Comparison of ENCODE assay signal across 25 cellular contexts in genomic region chr13:79271616-79272015, GRCh38.
"Had no signal": no experiment of that assay in that cellular context is flagged by ENCODE, and none has a peak within 500 bp of the region (broad histone marks: within the 10 kb centered on the region; RNA-seq: fewer than 3 reads in every experiment).

No MANE protein-coding gene starts in this region.

- H3K36me3 ChIP-seq: colonic mucosa, esophagus squamous epithelium, left ventricle myocardium inferior, lower lobe of right lung, prostate gland, right atrium auricular region, sigmoid colon, tibial artery had no signal

- H3K27me3 Mint-ChIP-seq: dendritic cell treated with granulocyte-macrophage colony-stimulating factor and Interleukin-4, amounts not matched to agents 40 ng/mL and 50 ng/mL, for 4 days; type B pancreatic cell had no signal

- H3K4me3 ChIP-seq: colonic mucosa, esophagus squamous epithelium, left ventricle myocardium inferior, lower lobe of right lung, prostate gland, right atrium auricular region, sigmoid colon, testis, tibial artery had no signal

- H3K9me3 ChIP-seq: colonic mucosa, esophagus squamous epithelium, lower lobe of right lung, prostate gland, sigmoid colon, testis, tibial artery had no signal

- H3K4me1 Mint-ChIP-seq: immature natural killer cell; natural killer cell; stimulated activated memory B cell treated with anti-CD40 and anti-IgM and Interleukin-4, amounts not matched to agents 10 μg/mL and 1 μg/mL and 100 μg/mL, for 72 hours had no signal

- ATAC-seq: left colon; natural killer cell; stimulated activated memory B cell treated with anti-CD40 and anti-IgM and Interleukin-4, amounts not matched to agents 10 μg/mL and 1 μg/mL and 100 μg/mL, for 72 hours; stimulated activated naive CD8-positive, alpha-beta T cell treated with anti-CD3 and anti-CD28 coated beads, Interleukin-15, Interleukin-2, amounts not matched to agents 100 U/mL and 50 U/mL, for 24 hours had no signal

- H3K27ac Mint-ChIP-seq: dendritic cell treated with granulocyte-macrophage colony-stimulating factor and Interleukin-4, amounts not matched to agents 40 ng/mL and 50 ng/mL, for 4 days; immature natural killer cell; natural killer cell; stimulated activated memory B cell treated with anti-CD40 and anti-IgM and Interleukin-4, amounts not matched to agents 10 μg/mL and 1 μg/mL and 100 μg/mL, for 72 hours; type B pancreatic cell had no signal

- H3K27ac ChIP-seq: colonic mucosa, esophagus squamous epithelium, left ventricle myocardium inferior, lower lobe of right lung, prostate gland, right atrium auricular region, sigmoid colon, testis, tibial artery had no signal

- H3K36me3 Mint-ChIP-seq: immature natural killer cell; natural killer cell; stimulated activated memory B cell treated with anti-CD40 and anti-IgM and Interleukin-4, amounts not matched to agents 10 μg/mL and 1 μg/mL and 100 μg/mL, for 72 hours; type B pancreatic cell had no signal

- DNase-seq: colonic mucosa; effector memory CD4-positive, alpha-beta T cell; erythroblast; esophagus squamous epithelium; foreskin melanocyte; hypothalamus; immature natural killer cell; islet precursor cell; kidney glomerular epithelial cell; left colon; left ventricle myocardium inferior; lower lobe of right lung; natural killer cell; sigmoid colon; stimulated activated CD4-positive, alpha-beta T cell treated with anti-CD3 and anti-CD28 coated beads, Interleukin-2, amount 100 ng/mL, for 24 hours; stimulated activated CD4-positive, alpha-beta T cell treated with anti-CD3 and anti-CD28 coated beads, Interleukin-4, amount 100 ng/mL, for 24 hours; stimulated activated naive CD8-positive, alpha-beta T cell treated with anti-CD3 and anti-CD28 coated beads, Interleukin-15, Interleukin-2, amounts not matched to agents 100 U/mL and 50 U/mL, for 24 hours; substantia nigra; testis; tibial artery had no signal

- H3K9me3 Mint-ChIP-seq: natural killer cell, type B pancreatic cell had no signal

- H3K27me3 ChIP-seq: colonic mucosa, esophagus squamous epithelium, right atrium auricular region, sigmoid colon, testis, tibial artery had no signal

- H3K4me1 ChIP-seq: colonic mucosa, esophagus squamous epithelium, left ventricle myocardium inferior, prostate gland, right atrium auricular region, sigmoid colon, testis, tibial artery had no signal

- H3K4me3 Mint-ChIP-seq: dendritic cell treated with granulocyte-macrophage colony-stimulating factor and Interleukin-4, amounts not matched to agents 40 ng/mL and 50 ng/mL, for 4 days; immature natural killer cell; natural killer cell; stimulated activated memory B cell treated with anti-CD40 and anti-IgM and Interleukin-4, amounts not matched to agents 10 μg/mL and 1 μg/mL and 100 μg/mL, for 72 hours; type B pancreatic cell had no signal
